10 cellular contexts compared by ENCODE assay signal in genomic region chr10:35639651-35640311, GRCh38. TPM values are rescaled to one million over a fixed set of nuclear protein-coding genes. Genes with fewer than 3 reads are reported as not detected.
A peak's percentile ranks its signal among the peaks of the same experiment; 100 is the strongest.
DNase-seq lines count a peak whose midpoint lies in the region; ATAC-seq and TF ChIP-seq lines count a peak whose summit lies in the region.
"Had no signal": no experiment of that assay in that cellular context is flagged by ENCODE, and none has a peak within 500 bp of the region (broad histone marks: within the 10 kb centered on the region; RNA-seq: fewer than 3 reads in every experiment).

No MANE protein-coding gene starts in this region.

- H3K27ac ChIP-seq in WERI-Rb-1 (peak overlapping the region; percentile 24; the same call in 1 of the 2 replicates), prostate gland (no peak overlapping the region)
- H3K27ac ChIP-seq: HL-60 had no signal

- H3K36me3 Mint-ChIP-seq in Calu3 (ENCODE audit: insufficient read depth, unreplicated experiment) = peaks cover 32% of the 10 kb centered on the region

- peak overlapping the region; percentile 66 for H3K27ac Mint-ChIP-seq in Calu3 (ENCODE audit: unreplicated experiment)

- peaks cover 6% of the 10 kb centered on the region for H3K4me1 ChIP-seq in prostate gland (replicated peaks)

- H3K4me1 Mint-ChIP-seq in Calu3 (ENCODE audit: low read depth, unreplicated experiment) = no peaks in the 10 kb centered on the region

- no TSS peak for BruUV-seq in Calu3 (replicated peaks; lab: Mats Ljungman, UMichigan)

- H3K9me3 ChIP-seq in WERI-Rb-1 (ENCODE audit: severe bottlenecking) (no peaks in the 10 kb centered on the region), prostate gland (no peaks in the 10 kb centered on the region)

- TF ChIP-seq CTCF in Calu3 (IDR thresholded peaks at IDR 0.05; ENCODE audit: unreplicated experiment) (no peak), WERI-Rb-1 (IDR thresholded peaks at IDR 0.05; ENCODE audit: low read depth, low read length) (no peak), fibroblast of the aortic adventitia (IDR thresholded peaks at IDR 0.05; ENCODE audit: insufficient read depth, low read length) (peak; percentile 38), prostate gland (IDR thresholded peaks at IDR 0.05) (peak in 1 of 4 experiments; percentile 10)

- H3K27me3 ChIP-seq in WERI-Rb-1 (ENCODE audit: insufficient read depth, low read depth, severe bottlenecking) (no peaks in the 10 kb centered on the region), prostate gland (replicated peaks; ENCODE audit: insufficient read depth) (no peaks in the 10 kb centered on the region)

- CTCF ChIA-PET in Calu3 (lab: Charles Lee) = no interaction called here

- no peaks in the 10 kb centered on the region for H3K9me3 Mint-ChIP-seq in Calu3 (ENCODE audit: low read depth, unreplicated experiment)

- H3K4me3 ChIP-seq in WERI-Rb-1 (ENCODE audit: low read depth, low read length) (peak overlapping the region; percentile 55), fibroblast of the aortic adventitia (ENCODE audit: low read depth, low read length) (peak overlapping the region; percentile 80), prostate gland (peak overlapping the region in 1 of 2 donors; percentile 5)

- peaks cover 15% of the 10 kb centered on the region for H3K27me3 Mint-ChIP-seq in Calu3 (ENCODE audit: unreplicated experiment)

- intact Hi-C loops in Calu3 (cut with micrococcal nuclease; ENCODE audit: unreplicated experiment) (loop anchor here (5.0 kb wide), 1 partner anchor 278 kb away; no protein-coding TSS in a partner anchor), prostate gland (cut with DNase I) (loop anchor here (5.0 kb wide), 1 partner anchor 1243 kb away; no protein-coding TSS in a partner anchor)

- 11% methylated on average over 39 of the region's 64 CpGs for WGBS in prostate gland

- no peak for ATAC-seq in GM21528 (IDR thresholded peaks at IDR 0.05; ENCODE audit: low FRiP score, unreplicated experiment)

- DNase-seq in Calu3 = no peak
- peak; percentile 19 for DNase-seq in WERI-Rb-1
- peak; percentile 55 for DNase-seq in fibroblast of the aortic adventitia (ENCODE audit: low read depth)
- DNase-seq in prostate gland (ENCODE audit: low spot score) = peak; percentile 20
- DNase-seq in 8988T = no peak
- no peak for DNase-seq in NCI-H510A (lab: John Stamatoyannopoulos, UW)
- no peak for DNase-seq in DMS79 treated with DMSO at 0.1 percent for 48 hours (lab: John Stamatoyannopoulos, UW)

- H3K36me3 ChIP-seq in WERI-Rb-1 = peaks cover 14% of the 10 kb centered on the region
- H3K36me3 ChIP-seq in prostate gland = no peaks in the 10 kb centered on the region

- TF ChIP-seq POLR2A in prostate gland (IDR thresholded peaks at IDR 0.05) = no peak

- peak overlapping the region; percentile 87 for H3K4me3 Mint-ChIP-seq in Calu3 (ENCODE audit: low read depth, unreplicated experiment)

RNA-seq across cellular contexts. Expression of gene FZD8, which starts 2.3 kb away (rescaled TPM):
- 3.2 and 3.7 TPM in 2 replicates for total RNA-seq in Calu3 (2022)
- 8.8 and 15.4 TPM in 2 replicates for total RNA-seq in fibroblast of the aortic adventitia (ENCODE audit: low replicate concordance)
- 10 to 100 TPM in 1 of 2 donors, 1 to 10 TPM in 1; 5.6 to 14.2 TPM for total RNA-seq in prostate gland

RNA-seq across cellular contexts. Expression of gene GJD4, which starts 34.6 kb away (rescaled TPM):
- total RNA-seq in Calu3 (2022) (not detected in 2 replicates), fibroblast of the aortic adventitia (ENCODE audit: low replicate concordance) (0.09 TPM in 1 of 2 replicates, not detected in the other), prostate gland (1 to 10 TPM in 1 of 2 donors, not detected in 1; 1.1 TPM)
- total RNA-seq: subcutaneous adipose tissue had no signal

Comparison
In these comparisons a context has a peak if more than half of its experiments do, and no peak if none do; other contexts are left out.
1. DNase-seq: peak in WERI-Rb-1 (single experiment), fibroblast of the aortic adventitia (single experiment) and prostate gland (single experiment); none in Calu3 (single experiment), 8988T (single experiment), NCI-H510A (single experiment) and DMS79 treated with DMSO at 0.1 percent for 48 hours (single experiment).